ENCODE assay signal across 13 cellular contexts in genomic region chrX:136259543-136259942, GRCh38. TPM values are rescaled to one million over a fixed set of nuclear protein-coding genes. Genes with fewer than 3 reads are reported as not detected.
A peak's percentile ranks its signal among the peaks of the same experiment; 100 is the strongest.
DNase-seq lines count a peak whose midpoint lies in the region; ATAC-seq and TF ChIP-seq lines count a peak whose summit lies in the region.
"Had no signal": no experiment of that assay in that cellular context is flagged by ENCODE, and none has a peak within 500 bp of the region (broad histone marks: within the 10 kb centered on the region; RNA-seq: fewer than 3 reads in every experiment).

No MANE protein-coding gene starts in this region.

- peak overlapping the region in 3 of 4 donors; percentile 1 to 63 (median 57) for H3K27ac ChIP-seq in esophagus squamous epithelium
- no peak overlapping the region for H3K27ac ChIP-seq in RWPE1

- H3K4me3 ChIP-seq in esophagus squamous epithelium (no peak overlapping the region), retinal pigment epithelial cell (ENCODE audit: low read length) (no peak overlapping the region)

- WGBS in esophagus squamous epithelium, 2 donors = 10 to 37% methylated on average over 2 to 4 of the region's 4 CpGs

- TF ChIP-seq CTCF in esophagus squamous epithelium (IDR thresholded peaks at IDR 0.05) (no peak), retinal pigment epithelial cell (conservative IDR thresholded peaks at IDR 0.05; ENCODE audit: low read depth, low read length) (no peak), RWPE1 (conservative IDR thresholded peaks at IDR 0.05; ENCODE audit: low read depth) (no peak)

- CTCF ChIA-PET in RWPE1 (lab: Yijun Ruan, JAX) = interaction anchor here (0.7 to 1.1 kb wide), 2 partner anchors 9 to 229 kb away, joined by 3 read pairs; no protein-coding TSS in a partner anchor

- no peak overlapping the region for H3K4me3 Mint-ChIP-seq in T-helper 17 cell
- H3K4me3 Mint-ChIP-seq: activated B cell treated with CpG ODN at 0.5 μM for 24 hours, memory B cell had no signal

- H3K36me3 Mint-ChIP-seq in T-helper 17 cell (ENCODE audit: low read depth) = no peaks in the 10 kb centered on the region
- H3K36me3 Mint-ChIP-seq: memory B cell had no signal

- no peaks in the 10 kb centered on the region for H3K36me3 ChIP-seq in esophagus squamous epithelium

- POLR2A ChIA-PET in RWPE1 (lab: Yijun Ruan, JAX; ENCODE audit: low non-redundant PET) = no interaction called here

- H3K27me3 Mint-ChIP-seq in T-helper 17 cell = no peaks in the 10 kb centered on the region
- H3K27me3 Mint-ChIP-seq: activated B cell treated with CpG ODN at 0.5 μM for 24 hours, memory B cell had no signal

- intact Hi-C loops in esophagus squamous epithelium (cut with DNase I) = no loop called here

- H3K27ac Mint-ChIP-seq in T-helper 17 cell = peak overlapping the region; percentile 67
- H3K27ac Mint-ChIP-seq: activated B cell treated with CpG ODN at 0.5 μM for 24 hours, memory B cell had no signal

- DNase-seq in ELR (ENCODE audit: low read depth) (peak; percentile 81), T-helper 17 cell (no peak), esophagus squamous epithelium (lab: John Stamatoyannopoulos, UW) (no peak), retinal pigment epithelial cell (ENCODE audit: low read depth) (peak; percentile 30), NCI-H526 treated with DMSO at 0.1 percent for 48 hours (lab: John Stamatoyannopoulos, UW) (no peak), NK-92 (lab: John Stamatoyannopoulos, UW; ENCODE audit: unreplicated experiment) (no peak), RWPE1 (ENCODE audit: low spot score) (no peak)
- DNase-seq: activated B cell treated with CpG ODN at 0.5 μM for 24 hours; NCI-H510A treated with DMSO at 0.1 percent for 48 hours; stimulated activated CD4-positive, alpha-beta T cell treated with anti-CD3 and anti-CD28 coated beads, Interleukin-4, amount 100 ng/mL, for 1 hour had no signal

- TF ChIP-seq POLR2A in esophagus squamous epithelium (IDR thresholded peaks at IDR 0.05) = no peak

- H3K27me3 ChIP-seq in esophagus squamous epithelium = no peaks in the 10 kb centered on the region

- ATAC-seq in T-helper 17 cell (no peak), GM18870 (IDR thresholded peaks at IDR 0.05; ENCODE audit: unreplicated experiment) (no peak)

- H3K4me1 ChIP-seq in esophagus squamous epithelium = peaks cover 0 to 4% (median 0%) of the 10 kb centered on the region in 3 donors

- H3K9me3 ChIP-seq in T-helper 17 cell (ENCODE audit: control insufficient read depth, low read length, poor library complexity, severe bottlenecking) (no peaks in the 10 kb centered on the region), esophagus squamous epithelium (no peaks in the 10 kb centered on the region)

- peaks cover 6% of the 10 kb centered on the region for H3K4me1 Mint-ChIP-seq in T-helper 17 cell
- H3K4me1 Mint-ChIP-seq: activated B cell treated with CpG ODN at 0.5 μM for 24 hours had no signal

RNA-seq across cellular contexts. Expression of gene MAP7D3, which starts 8.3 kb away (rescaled TPM):
- total RNA-seq in T-helper 17 cell = 1 to 10 TPM; 6.0 to 6.7 TPM
- total RNA-seq in esophagus squamous epithelium = 10 to 100 TPM in 1 of 4 donors, 1 to 10 TPM in 3; 1.3 to 11.8 (median 6.4) TPM

RNA-seq across cellular contexts. Expression of gene ADGRG4, which starts 41.2 kb away (rescaled TPM):
- total RNA-seq in T-helper 17 cell (not detected), esophagus squamous epithelium (under 1 TPM in 1 of 4 donors, not detected in 3; 0.19 TPM)
- total RNA-seq: activated B cell treated with CpG ODN at 0.5 μM for 24 hours, HT-29 had no signal

Comparison
In these comparisons a context has a peak if more than half of its experiments do, and no peak if none do; other contexts are left out.
1. DNase-seq: peak in ELR (single experiment) and retinal pigment epithelial cell (single experiment); none in T-helper 17 cell (0 of 3), esophagus squamous epithelium (single experiment), NCI-H526 treated with DMSO at 0.1 percent for 48 hours (single experiment), NK-92 (single experiment) and RWPE1 (single experiment).